16 cellular contexts compared by ENCODE assay signal in the genomic region with DNA sequence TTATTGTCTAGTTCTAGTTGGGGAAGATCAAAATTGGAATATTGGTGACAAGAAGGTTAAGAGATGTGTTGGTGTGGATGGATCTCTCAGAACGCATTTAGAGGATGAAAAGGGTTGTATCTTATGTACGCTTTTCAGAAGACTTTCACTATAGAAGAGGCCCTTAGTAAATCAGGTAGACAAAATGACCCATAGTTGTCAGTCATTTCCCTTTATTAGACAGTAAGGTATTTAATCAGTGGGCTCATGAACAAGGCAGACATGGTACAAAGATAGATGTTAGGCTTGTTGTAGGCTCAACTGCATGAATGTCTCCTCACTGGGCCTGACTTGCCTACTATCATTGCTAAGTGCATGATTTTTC.
DNase-seq lines count a peak whose midpoint lies in the region; ATAC-seq and TF ChIP-seq lines count a peak whose summit lies in the region.
"Had no signal": no experiment of that assay in that cellular context is flagged by ENCODE, and none has a peak within 500 bp of the region (broad histone marks: within the 10 kb centered on the region; RNA-seq: fewer than 3 reads in every experiment).

No MANE protein-coding gene starts in this region.

- no peak for TF ChIP-seq POLR2A in breast epithelium (IDR thresholded peaks at IDR 0.05)

- no peaks in the 10 kb centered on the region for H3K36me3 ChIP-seq in breast epithelium
- H3K36me3 ChIP-seq: sigmoid colon, thoracic aorta had no signal

- intact Hi-C loops in breast epithelium (cut with DNase I; ENCODE audit: low total_unique reads), result no loop called here

- H3K9me3 Mint-ChIP-seq in activated T-helper 17 cell treated with anti-CD3 and anti-CD28 coated beads, Interleukin-2, amount 50 U/mL, for 72 hours, result no peaks in the 10 kb centered on the region
- H3K9me3 Mint-ChIP-seq: H9, naive B cell had no signal

- no peak overlapping the region for H3K4me3 Mint-ChIP-seq in activated T-helper 17 cell treated with anti-CD3 and anti-CD28 coated beads, Interleukin-2, amount 50 U/mL, for 72 hours
- H3K4me3 Mint-ChIP-seq: H9, naive B cell had no signal

- no peaks in the 10 kb centered on the region for H3K4me1 ChIP-seq in breast epithelium
- H3K4me1 ChIP-seq: sigmoid colon had no signal

- H3K27ac ChIP-seq in breast epithelium, result no peak overlapping the region
- H3K27ac ChIP-seq: PC-9, sigmoid colon, thoracic aorta had no signal

- no peak overlapping the region for H3K4me3 ChIP-seq in breast epithelium
- H3K4me3 ChIP-seq: PC-9, sigmoid colon, thoracic aorta had no signal

- peaks cover under 1% of the 10 kb centered on the region for H3K27me3 Mint-ChIP-seq in activated T-helper 17 cell treated with anti-CD3 and anti-CD28 coated beads, Interleukin-2, amount 50 U/mL, for 72 hours
- H3K27me3 Mint-ChIP-seq: naive B cell had no signal

- H3K27ac Mint-ChIP-seq in activated T-helper 17 cell treated with anti-CD3 and anti-CD28 coated beads, Interleukin-2, amount 50 U/mL, for 72 hours, result no peak overlapping the region
- H3K27ac Mint-ChIP-seq: H9, naive B cell had no signal

- ATAC-seq in GM19035 (IDR thresholded peaks at IDR 0.05; ENCODE audit: unreplicated experiment) (peak; percentile 57), GM21717 (IDR thresholded peaks at IDR 0.05; ENCODE audit: unreplicated experiment) (peak; percentile 47), HG03066 (IDR thresholded peaks at IDR 0.05; ENCODE audit: low read depth, unreplicated experiment) (peak; percentile 31)
- ATAC-seq in activated T-helper 17 cell treated with anti-CD3 and anti-CD28 coated beads, Interleukin-2, amount 50 U/mL, for 72 hours (replicated peaks), result peak; percentile 31
- ATAC-seq: left cardiac atrium had no signal

- no peaks in the 10 kb centered on the region for H3K4me1 Mint-ChIP-seq in activated T-helper 17 cell treated with anti-CD3 and anti-CD28 coated beads, Interleukin-2, amount 50 U/mL, for 72 hours
- H3K4me1 Mint-ChIP-seq: naive B cell had no signal

- H3K36me3 Mint-ChIP-seq in activated T-helper 17 cell treated with anti-CD3 and anti-CD28 coated beads, Interleukin-2, amount 50 U/mL, for 72 hours (ENCODE audit: low read depth), result no peaks in the 10 kb centered on the region
- H3K36me3 Mint-ChIP-seq: naive B cell had no signal

- no peaks in the 10 kb centered on the region for H3K27me3 ChIP-seq in breast epithelium
- H3K27me3 ChIP-seq: sigmoid colon had no signal

- H3K9me3 ChIP-seq in breast epithelium, result no peaks in the 10 kb centered on the region
- H3K9me3 ChIP-seq: sigmoid colon, thoracic aorta had no signal

- no peak for TF ChIP-seq CTCF in breast epithelium (IDR thresholded peaks at IDR 0.05)

- no peak for DNase-seq in NCI-H1105 (lab: John Stamatoyannopoulos, UW)
- DNase-seq in CD1c-positive myeloid dendritic cell (ENCODE audit: extremely low spot score), result no peak
- DNase-seq in breast epithelium (ENCODE audit: low spot score in 2 of 2), result no peak
- DNase-seq: activated CD4-positive, alpha-beta T cell treated with anti-CD3 and anti-CD28 coated beads for 4 hours; glutamatergic neuron; H9; KG1; left cardiac atrium; naive B cell; PC-9; sigmoid colon had no signal
